ENCODE assay signal across 8 cellular contexts in the genomic region with DNA sequence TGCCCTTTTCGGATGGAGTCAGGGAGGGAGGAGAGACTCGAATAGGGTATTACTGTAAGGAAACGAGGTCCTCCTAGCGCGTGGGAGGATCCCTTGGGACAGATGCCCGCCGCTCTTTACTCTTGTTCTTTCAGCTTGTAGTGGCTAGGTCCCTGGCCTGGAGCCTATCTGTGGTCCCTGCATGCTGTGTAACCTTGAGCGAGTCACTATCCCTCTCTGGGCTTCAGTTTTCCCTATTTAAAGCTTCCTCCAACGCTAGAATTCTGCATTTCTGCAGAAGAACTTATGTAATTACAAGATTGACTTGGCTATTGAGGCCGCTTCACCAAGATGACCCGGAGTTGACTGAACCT. TPM values are rescaled to one million over a fixed set of nuclear protein-coding genes. Genes with fewer than 3 reads are reported as not detected.
DNase-seq lines count a peak whose midpoint lies in the region; ATAC-seq and TF ChIP-seq lines count a peak whose summit lies in the region.

No MANE protein-coding gene starts in this region.

- CTCF ChIA-PET in activated naive CD4-positive, alpha-beta T cell treated with anti-CD3 and anti-CD28 coated beads, Interleukin-2, amount 10 ng/mL, durations not matched to agents 7 days and 5 days (lab: Charles Lee): no interaction called here

- H3K27me3 ChIP-seq in SJCRH30: no peaks in the 10 kb centered on the region
- H3K27me3 ChIP-seq in skeletal muscle tissue (ENCODE audit: control insufficient read depth in 3 of 3, insufficient read depth in 3 of 3, low read length in 3 of 3): no peaks in the 10 kb centered on the region

- H3K9ac ChIP-seq in skeletal muscle tissue (ENCODE audit: low read depth in 1 of 3, low read length in 3 of 3): peak overlapping the region; percentile 84 to 90 (median 86)

- DNase-seq in activated naive CD4-positive, alpha-beta T cell treated with anti-CD3 and anti-CD28 coated beads, Interleukin-2, amount 10 ng/mL, durations not matched to agents 7 days and 5 days: no peak
- DNase-seq in activated naive CD4-positive, alpha-beta T cell treated with anti-CD3 and anti-CD28 coated beads, Interleukin-2, amount 50 U/mL, for 16 hours: no peak
- DNase-seq in SJCRH30 (no peak), foreskin fibroblast (no peak), GM13977 (ENCODE audit: low spot score) (no peak), GM19240 (ENCODE audit: insufficient read length, low spot score) (no peak)

- H3K4me3 ChIP-seq in SJCRH30 (peak overlapping the region; percentile 80), foreskin fibroblast (ENCODE audit: low read depth in 1 of 2, low read length in 2 of 2) (peak overlapping the region; percentile 93 to 94), skeletal muscle tissue (ENCODE audit: low read length in 3 of 3) (peak overlapping the region; percentile 90 to 97 (median 95))

- peak overlapping the region; percentile 73; the same call in 1 of the 2 replicates for H3K27ac ChIP-seq in SJCRH30
- peak overlapping the region; percentile 90 for H3K27ac ChIP-seq in skeletal muscle tissue (ENCODE audit: low read depth, low read length)

- peak overlapping the region; percentile 91 for H3K27ac Mint-ChIP-seq in activated naive CD4-positive, alpha-beta T cell treated with anti-CD3 and anti-CD28 coated beads, Interleukin-2, amount 10 ng/mL, durations not matched to agents 7 days and 5 days

- H3K27me3 Mint-ChIP-seq in activated naive CD4-positive, alpha-beta T cell treated with anti-CD3 and anti-CD28 coated beads, Interleukin-2, amount 10 ng/mL, durations not matched to agents 7 days and 5 days: peaks cover 10% of the 10 kb centered on the region

- no peaks in the 10 kb centered on the region for H3K9me3 Mint-ChIP-seq in activated naive CD4-positive, alpha-beta T cell treated with anti-CD3 and anti-CD28 coated beads, Interleukin-2, amount 10 ng/mL, durations not matched to agents 7 days and 5 days

- peaks cover 59% of the 10 kb centered on the region for H3K4me1 Mint-ChIP-seq in activated naive CD4-positive, alpha-beta T cell treated with anti-CD3 and anti-CD28 coated beads, Interleukin-2, amount 10 ng/mL, durations not matched to agents 7 days and 5 days

- no peak for ATAC-seq in GM21576 (IDR thresholded peaks at IDR 0.05; ENCODE audit: unreplicated experiment)

- TF ChIP-seq CTCF in foreskin fibroblast (IDR thresholded peaks at IDR 0.05; ENCODE audit: low read depth, low read length): no peak
- no peak for TF ChIP-seq CTCF in GM13977 (IDR thresholded peaks at IDR 0.05; ENCODE audit: extremely low read depth, insufficient read depth, missing control alignments)

- H3K36me3 Mint-ChIP-seq in activated naive CD4-positive, alpha-beta T cell treated with anti-CD3 and anti-CD28 coated beads, Interleukin-2, amount 10 ng/mL, durations not matched to agents 7 days and 5 days: peaks cover 14% of the 10 kb centered on the region

- H3K9me3 ChIP-seq in SJCRH30 (replicated peaks) (no peaks in the 10 kb centered on the region), skeletal muscle tissue (ENCODE audit: control insufficient read depth in 3 of 3, low read length in 3 of 3) (no peaks in the 10 kb centered on the region)

- H3K36me3 ChIP-seq in SJCRH30 (no peaks in the 10 kb centered on the region), skeletal muscle tissue (ENCODE audit: control insufficient read depth in 3 of 3, insufficient read depth in 3 of 3, low read length in 3 of 3) (no peaks in the 10 kb centered on the region)

- in situ Hi-C loops in GM13977 (cut with MboI; ENCODE audit: low pct_unique_long_range_greater_than_20kb, low sequenced_read_pairs, unreplicated experiment): no loop called here

- peak overlapping the region; percentile 96 for H3K4me3 Mint-ChIP-seq in activated naive CD4-positive, alpha-beta T cell treated with anti-CD3 and anti-CD28 coated beads, Interleukin-2, amount 10 ng/mL, durations not matched to agents 7 days and 5 days

- H3K4me1 ChIP-seq in SJCRH30 (peaks cover 11% of the 10 kb centered on the region), skeletal muscle tissue (ENCODE audit: control insufficient read depth in 3 of 3, insufficient read depth in 3 of 3, low read length in 3 of 3) (peaks cover 15 to 28% (median 26%) of the 10 kb centered on the region in 3 donors)

RNA-seq across cellular contexts. Expression of a gene that starts 0.7 kb away (rescaled TPM):
- 32.9 and 39.3 TPM in 2 replicates for total RNA-seq in SJCRH30 (2014; rRNA removed; shearing (Covaris generic))
- 29.7 TPM for total RNA-seq in skeletal muscle tissue

RNA-seq across cellular contexts. Expression of a gene that starts 0.9 kb away (rescaled TPM):
- total RNA-seq in SJCRH30 (2014; rRNA removed; shearing (Covaris generic)): 0.32 and 0.68 TPM in 2 replicates
- 12.5 TPM for total RNA-seq in skeletal muscle tissue
